In genomic region chr21:42820513-42821465, GRCh38 we compare ENCODE assay signal across 25 cellular contexts. TPM values are rescaled to one million over a fixed set of nuclear protein-coding genes. Genes with fewer than 3 reads are reported as not detected.
A peak's percentile ranks its signal among the peaks of the same experiment; 100 is the strongest.
DNase-seq lines count a peak whose midpoint lies in the region; ATAC-seq and TF ChIP-seq lines count a peak whose summit lies in the region.
"Had no signal": no experiment of that assay in that cellular context is flagged by ENCODE, and none has a peak within 500 bp of the region (broad histone marks: within the 10 kb centered on the region; RNA-seq: fewer than 3 reads in every experiment).

No MANE protein-coding gene starts in this region.

- no peak overlapping the region for H3K27ac Mint-ChIP-seq in activated CD8-positive, alpha-beta memory T cell treated with anti-CD3 and anti-CD28 coated beads, Interleukin-2, amount 10 ng/mL, durations not matched to agents 7 days and 5 days
- H3K27ac Mint-ChIP-seq in endothelial cell (ENCODE audit: unreplicated experiment) (no peak overlapping the region), endodermal cell (no peak overlapping the region)
- H3K27ac Mint-ChIP-seq: activated naive CD8-positive, alpha-beta T cell; activated T-helper 1 cell treated with anti-CD3 and anti-CD28 coated beads, Interleukin-12 subunit alpha, Interleukin-12 subunit beta, Interleukin-2, Interleukin-4 antibody, amounts not matched to agents 30 ng/mL and 10 ng/mL and 1 ng/mL, durations not matched to agents 14 hours and 24 hours and 36 hours had no signal

- no peaks in the 10 kb centered on the region for H3K27me3 ChIP-seq in colonic mucosa
- H3K27me3 ChIP-seq in endodermal cell (ENCODE audit: control insufficient read depth, insufficient read depth, low read length, poor library complexity, severe bottlenecking), result no peaks in the 10 kb centered on the region

- peaks cover 3% of the 10 kb centered on the region for H3K36me3 Mint-ChIP-seq in activated CD8-positive, alpha-beta memory T cell treated with anti-CD3 and anti-CD28 coated beads, Interleukin-2, amount 10 ng/mL, durations not matched to agents 7 days and 5 days
- H3K36me3 Mint-ChIP-seq in endothelial cell (ENCODE audit: low read depth, unreplicated experiment), result peaks cover 9% of the 10 kb centered on the region
- peaks cover 51% of the 10 kb centered on the region for H3K36me3 Mint-ChIP-seq in endodermal cell (ENCODE audit: low read depth)
- H3K36me3 Mint-ChIP-seq: activated naive CD8-positive, alpha-beta T cell had no signal

- peaks cover 4% of the 10 kb centered on the region for H3K4me1 Mint-ChIP-seq in activated CD8-positive, alpha-beta memory T cell treated with anti-CD3 and anti-CD28 coated beads, Interleukin-2, amount 10 ng/mL, durations not matched to agents 7 days and 5 days
- H3K4me1 Mint-ChIP-seq in endothelial cell (ENCODE audit: unreplicated experiment) (no peaks in the 10 kb centered on the region), endodermal cell (peaks cover 5% of the 10 kb centered on the region)

- WGBS in endodermal cell (ENCODE audit: insufficient coverage in 1 of 2, insufficient read length in 1 of 2), 2 experiments, result 95 to 97% methylated on average over 7 to 8 of the region's 8 CpGs

- H3K9me3 Mint-ChIP-seq in activated CD8-positive, alpha-beta memory T cell treated with anti-CD3 and anti-CD28 coated beads, Interleukin-2, amount 10 ng/mL, durations not matched to agents 7 days and 5 days (ENCODE audit: low read depth), result peaks cover 4% of the 10 kb centered on the region
- H3K9me3 Mint-ChIP-seq in endothelial cell (ENCODE audit: unreplicated experiment) (peaks cover 5% of the 10 kb centered on the region), endodermal cell (peaks cover 48% of the 10 kb centered on the region)

- H3K4me3 ChIP-seq in colonic mucosa (no peak overlapping the region), endodermal cell (ENCODE audit: low read length) (no peak overlapping the region)
- H3K4me3 ChIP-seq: gastrocnemius medialis, HAP-1 had no signal

- intact Hi-C loops in colonic mucosa (cut with DNase I), result no loop called here

- no peaks in the 10 kb centered on the region for H3K9me3 ChIP-seq in colonic mucosa
- H3K9me3 ChIP-seq in endodermal cell (ENCODE audit: control insufficient read depth, low read length), result peaks cover 51% of the 10 kb centered on the region
- H3K9me3 ChIP-seq: gastrocnemius medialis, HAP-1 had no signal

- H3K9ac ChIP-seq in colonic mucosa (ENCODE audit: low read depth in 2 of 2, low read length in 2 of 2) (no peak overlapping the region), endodermal cell (ENCODE audit: extremely low read depth, low read length, poor library complexity, severe bottlenecking) (no peak overlapping the region)

- ATAC-seq in activated CD8-positive, alpha-beta memory T cell treated with anti-CD3 and anti-CD28 coated beads, Interleukin-2, amount 10 ng/mL, durations not matched to agents 7 days and 5 days, result no peak
- no peak for ATAC-seq in HG03439 (IDR thresholded peaks at IDR 0.05; ENCODE audit: unreplicated experiment)
- ATAC-seq: activated CD4-positive, CD25-positive, alpha-beta regulatory T cell treated with anti-CD3 and anti-CD28 coated beads, Interleukin-2, amount 50 U/mL, for 24 hours; esophagus mucosa; gastrocnemius medialis; right cardiac atrium had no signal

- CTCF ChIA-PET in activated CD8-positive, alpha-beta memory T cell treated with anti-CD3 and anti-CD28 coated beads, Interleukin-2, amount 10 ng/mL, durations not matched to agents 7 days and 5 days (lab: Charles Lee), result interaction anchor here (1.1 to 2.3 kb wide), 4 partner anchors 12 to 228 kb away, joined by 5 to 7 read pairs (median 6); no protein-coding TSS in a partner anchor

- peaks cover 23% of the 10 kb centered on the region for H3K27me3 Mint-ChIP-seq in activated CD8-positive, alpha-beta memory T cell treated with anti-CD3 and anti-CD28 coated beads, Interleukin-2, amount 10 ng/mL, durations not matched to agents 7 days and 5 days
- H3K27me3 Mint-ChIP-seq in endothelial cell (ENCODE audit: unreplicated experiment), result peaks cover 4% of the 10 kb centered on the region
- H3K27me3 Mint-ChIP-seq in endodermal cell (ENCODE audit: insufficient read depth), result peaks cover 18% of the 10 kb centered on the region

- no peak overlapping the region for H3K27ac ChIP-seq in colonic mucosa
- H3K27ac ChIP-seq in endodermal cell (ENCODE audit: low read depth, low read length), result no peak overlapping the region
- H3K27ac ChIP-seq: C4-2B, gastrocnemius medialis had no signal

- no peaks in the 10 kb centered on the region for H3K36me3 ChIP-seq in colonic mucosa
- H3K36me3 ChIP-seq in endodermal cell (ENCODE audit: control insufficient read depth, insufficient read depth, low read length), result peaks cover 51% of the 10 kb centered on the region
- H3K36me3 ChIP-seq: gastrocnemius medialis, HAP-1 had no signal

- H3K4me1 ChIP-seq in colonic mucosa (no peaks in the 10 kb centered on the region), endodermal cell (ENCODE audit: control insufficient read depth, insufficient read depth, low read length) (no peaks in the 10 kb centered on the region)
- H3K4me1 ChIP-seq: gastrocnemius medialis, HAP-1 had no signal

- no peak overlapping the region for H3K4me3 Mint-ChIP-seq in activated CD8-positive, alpha-beta memory T cell treated with anti-CD3 and anti-CD28 coated beads, Interleukin-2, amount 10 ng/mL, durations not matched to agents 7 days and 5 days
- no peak overlapping the region for H3K4me3 Mint-ChIP-seq in endothelial cell (ENCODE audit: unreplicated experiment)
- no peak overlapping the region for H3K4me3 Mint-ChIP-seq in endodermal cell
- H3K4me3 Mint-ChIP-seq: activated naive CD8-positive, alpha-beta T cell; activated T-helper 1 cell treated with anti-CD3 and anti-CD28 coated beads, Interleukin-12 subunit alpha, Interleukin-12 subunit beta, Interleukin-2, Interleukin-4 antibody, amounts not matched to agents 30 ng/mL and 10 ng/mL and 1 ng/mL, durations not matched to agents 14 hours and 24 hours and 36 hours had no signal

- peak; percentile 32 for DNase-seq in activated CD8-positive, alpha-beta memory T cell treated with anti-CD3 and anti-CD28 coated beads, Interleukin-2, amount 50 U/mL, for 48 hours
- no peak for DNase-seq in activated CD8-positive, alpha-beta memory T cell treated with anti-CD3 and anti-CD28 coated beads, Interleukin-2, amount 10 ng/mL, durations not matched to agents 7 days and 5 days
- DNase-seq in NCI-H2227 treated with DMSO at 0.1 percent for 48 hours (lab: John Stamatoyannopoulos, UW) (peak; percentile 67), colonic mucosa (peak; percentile 31), endothelial cell (ENCODE audit: low spot score) (no peak), endodermal cell (no peak)
- DNase-seq in activated effector memory CD4-positive, alpha-beta T cell treated with Interleukin-2 at 50 U/mL for 16 hours, result no peak
- DNase-seq: ACHN; cerebellar nuclear complex; DMS 273 treated with DMSO at 0.1 percent for 48 hours; gastrocnemius medialis; mammary epithelial cell; NCI-H1436; NCI-H524 treated with DMSO at 0.1 percent for 48 hours; occipital lobe; right cardiac atrium; stimulated activated CD4-positive, alpha-beta T cell treated with anti-CD3 and anti-CD28 coated beads, Interleukin-15, amount 100 ng/mL, for 24 hours; substantia nigra had no signal

- TF ChIP-seq CTCF in colonic mucosa (IDR thresholded peaks at IDR 0.05) (no peak), endothelial cell (IDR thresholded peaks at IDR 0.05; ENCODE audit: unreplicated experiment) (no peak), endodermal cell (conservative IDR thresholded peaks at IDR 0.05) (no peak)

RNA-seq across cellular contexts. Expression of gene WDR4, which starts 58.5 kb away (rescaled TPM):
- total RNA-seq in activated CD8-positive, alpha-beta memory T cell treated with anti-CD3 and anti-CD28 coated beads, Interleukin-2, amount 10 ng/mL, durations not matched to agents 7 days and 5 days, result 10 to 100 TPM; 39.7 to 43.6 TPM
- total RNA-seq in colonic mucosa (10 to 100 TPM in 1 of 2 donors, 1 to 10 TPM in 1; 8.1 to 43.7 TPM), endothelial cell (ENCODE audit: unreplicated experiment) (14.3 TPM), endodermal cell (10 to 100 TPM; 26.7 to 33.5 TPM)
- 9.5 TPM for polyA plus RNA-seq in endodermal cell (2013, experiment 1 of 2)
- polyA plus RNA-seq in endodermal cell (2013, experiment 2 of 2), result 9.6 TPM

Comparison
In these comparisons a context has a peak if more than half of its experiments do, and no peak if none do; other contexts are left out.
1. DNase-seq: peak in activated CD8-positive, alpha-beta memory T cell treated with anti-CD3 and anti-CD28 coated beads, Interleukin-2, amount 50 U/mL, for 48 hours (single experiment), NCI-H2227 treated with DMSO at 0.1 percent for 48 hours (single experiment) and colonic mucosa (single experiment); none in activated CD8-positive, alpha-beta memory T cell treated with anti-CD3 and anti-CD28 coated beads, Interleukin-2, amount 10 ng/mL, durations not matched to agents 7 days and 5 days (single experiment), endothelial cell (single experiment), endodermal cell (single experiment) and activated effector memory CD4-positive, alpha-beta T cell treated with Interleukin-2 at 50 U/mL for 16 hours (single experiment).